ENCODE assay signal across 1 cellular context in genomic region chr17:17041571-17042380, GRCh38.
TF ChIP-seq lines count a peak whose summit lies in the region.

No MANE protein-coding gene starts in this region.

TF ChIP-seq in HEK293, 187 proteins besides CTCF, POLR2A, EP300 and RAD21 (continued from another document):
- TF ChIP-seq, protein P1, sequence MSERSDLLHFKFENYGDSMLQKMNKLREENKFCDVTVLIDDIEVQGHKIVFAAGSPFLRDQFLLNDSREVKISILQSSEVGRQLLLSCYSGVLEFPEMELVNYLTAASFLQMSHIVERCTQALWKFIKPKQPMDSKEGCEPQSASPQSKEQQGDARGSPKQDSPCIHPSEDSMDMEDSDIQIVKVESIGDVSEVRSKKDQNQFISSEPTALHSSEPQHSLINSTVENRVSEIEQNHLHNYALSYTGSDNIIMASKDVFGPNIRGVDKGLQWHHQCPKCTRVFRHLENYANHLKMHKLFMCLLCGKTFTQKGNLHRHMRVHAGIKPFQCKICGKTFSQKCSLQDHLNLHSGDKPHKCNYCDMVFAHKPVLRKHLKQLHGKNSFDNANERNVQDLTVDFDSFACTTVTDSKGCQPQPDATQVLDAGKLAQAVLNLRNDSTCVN (tag by site-specific recombination; optimal IDR thresholded peaks at IDR 0.05) = peak; percentile 64
- TF ChIP-seq ZNF624 (tag by site-specific recombination; IDR thresholded peaks at IDR 0.05) (no peak), ZNF660 (tag by site-specific recombination; IDR thresholded peaks at IDR 0.05) (no peak), ZNF157 (tag by site-specific recombination; IDR thresholded peaks at IDR 0.05) (0 out of 2 replicates have a peak, but pooled peaks have one; percentile 12), ZNF449 (tag by site-specific recombination; IDR thresholded peaks at IDR 0.05) (0 out of 2 replicates have a peak, but pooled peaks have one; percentile 18), PRDM1 (tag by site-specific recombination; IDR thresholded peaks at IDR 0.05) (no peak), ZSCAN30 (tag by site-specific recombination; IDR thresholded peaks at IDR 0.05) (0 out of 2 replicates have a peak, but pooled peaks have one; percentile 15), ZNF76 (tag by site-specific recombination; IDR thresholded peaks at IDR 0.05; ENCODE audit: borderline replicate concordance, low read depth) (peak; percentile 78; the same call in 1 of the 2 replicates), ZNF513 (tag by site-specific recombination; IDR thresholded peaks at IDR 0.05) (no peak), ZNF266 (tag by site-specific recombination; IDR thresholded peaks at IDR 0.05; ENCODE audit: low read depth) (no peak), ZNF704 (tag by site-specific recombination; IDR thresholded peaks at IDR 0.05) (peak; percentile 86), KLF10 (tag by site-specific recombination; IDR thresholded peaks at IDR 0.05) (0 out of 2 replicates have a peak, but pooled peaks have one; percentile 11), OSR2 (tag by site-specific recombination; IDR thresholded peaks at IDR 0.05) (no peak), ZNF658 (tag by site-specific recombination; IDR thresholded peaks at IDR 0.05) (no peak)
- TF ChIP-seq, protein P2, sequence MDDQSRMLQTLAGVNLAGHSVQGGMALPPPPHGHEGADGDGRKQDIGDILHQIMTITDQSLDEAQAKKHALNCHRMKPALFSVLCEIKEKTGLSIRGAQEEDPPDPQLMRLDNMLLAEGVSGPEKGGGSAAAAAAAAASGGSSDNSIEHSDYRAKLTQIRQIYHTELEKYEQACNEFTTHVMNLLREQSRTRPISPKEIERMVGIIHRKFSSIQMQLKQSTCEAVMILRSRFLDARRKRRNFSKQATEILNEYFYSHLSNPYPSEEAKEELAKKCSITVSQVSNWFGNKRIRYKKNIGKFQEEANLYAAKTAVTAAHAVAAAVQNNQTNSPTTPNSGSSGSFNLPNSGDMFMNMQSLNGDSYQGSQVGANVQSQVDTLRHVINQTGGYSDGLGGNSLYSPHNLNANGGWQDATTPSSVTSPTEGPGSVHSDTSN (CRISPR knock-in tag; IDR thresholded peaks at IDR 0.05) = peak; percentile 98
TF ChIP-seq in HEK293: peak in this region for 37.
